8 cellular contexts compared by ENCODE assay signal in genomic region chr9:115015018-115015635, GRCh38.
DNase-seq lines count a peak whose midpoint lies in the region; ATAC-seq and TF ChIP-seq lines count a peak whose summit lies in the region.

No MANE protein-coding gene starts in this region.

- peaks cover 5% of the 10 kb centered on the region for H3K36me3 Mint-ChIP-seq in activated CD4-positive, alpha-beta T cell treated with anti-CD3 and anti-CD28 coated beads, Interleukin-2, amount 10 ng/mL, durations not matched to agents 7 days and 5 days (ENCODE audit: low read depth)

- intact Hi-C loops in left cardiac atrium (cut with DNase I), result loop anchor here (2.0 to 10.0 kb wide), 2 partner anchors 600 to 610 kb away; no protein-coding TSS in a partner anchor
- intact Hi-C loops in tibial artery (cut with DNase I; ENCODE audit: low total_unique reads), result loop anchor here (10.0 kb wide), 2 partner anchors 350 to 510 kb away; no protein-coding TSS in a partner anchor

- H3K4me1 ChIP-seq in BE2C (no peaks in the 10 kb centered on the region), tibial artery (peaks cover 0 to 12% (median 0%) of the 10 kb centered on the region in 4 donors)

- H3K4me1 Mint-ChIP-seq in activated CD4-positive, alpha-beta T cell treated with anti-CD3 and anti-CD28 coated beads, Interleukin-2, amount 10 ng/mL, durations not matched to agents 7 days and 5 days, result peaks cover 40% of the 10 kb centered on the region

- no peak overlapping the region for H3K4me3 Mint-ChIP-seq in activated CD4-positive, alpha-beta T cell treated with anti-CD3 and anti-CD28 coated beads, Interleukin-2, amount 10 ng/mL, durations not matched to agents 7 days and 5 days

- H3K4me3 ChIP-seq in BE2C (ENCODE audit: low read depth, low read length), result no peak overlapping the region
- no peak overlapping the region for H3K4me3 ChIP-seq in tibial artery

- no peaks in the 10 kb centered on the region for H3K9me3 ChIP-seq in BE2C
- H3K9me3 ChIP-seq in tibial artery, result no peaks in the 10 kb centered on the region

- H3K9me3 Mint-ChIP-seq in activated CD4-positive, alpha-beta T cell treated with anti-CD3 and anti-CD28 coated beads, Interleukin-2, amount 10 ng/mL, durations not matched to agents 7 days and 5 days, result no peaks in the 10 kb centered on the region

- POLR2A ChIA-PET in HEK293T (lab: Yijun Ruan, JAX), result no interaction called here
- POLR2A ChIA-PET in activated CD4-positive, alpha-beta T cell treated with anti-CD3 and anti-CD28 coated beads, Interleukin-2, amount 10 ng/mL, durations not matched to agents 7 days and 5 days (lab: Charles Lee), result no interaction called here

- CTCF ChIA-PET in HEK293T (lab: Yijun Ruan, JAX), result interaction anchor here (0.7 to 2.0 kb wide), 9 partner anchors 31 to 362 kb away, joined by 3 to 7 read pairs (median 3); no protein-coding TSS in a partner anchor
- CTCF ChIA-PET in activated CD4-positive, alpha-beta T cell treated with anti-CD3 and anti-CD28 coated beads, Interleukin-2, amount 10 ng/mL, durations not matched to agents 7 days and 5 days (lab: Charles Lee), result interaction anchor here (0.6 to 4.3 kb wide), 14 partner anchors 26 to 601 kb away, joined by 3 to 34 read pairs (median 4); partner anchors contain the start of gene TEX48

- H3K36me3 ChIP-seq in BE2C (no peaks in the 10 kb centered on the region), tibial artery (no peaks in the 10 kb centered on the region)

- no peaks in the 10 kb centered on the region for H3K27me3 ChIP-seq in BE2C
- H3K27me3 ChIP-seq in tibial artery, result no peaks in the 10 kb centered on the region

- H3K27ac ChIP-seq in tibial artery, result no peak overlapping the region

- H3K27me3 Mint-ChIP-seq in activated CD4-positive, alpha-beta T cell treated with anti-CD3 and anti-CD28 coated beads, Interleukin-2, amount 10 ng/mL, durations not matched to agents 7 days and 5 days, result peaks cover 2% of the 10 kb centered on the region

- peak; percentile 54 for TF ChIP-seq CTCF in BE2C (IDR thresholded peaks at IDR 0.05; ENCODE audit: low read depth, low read length)
- peak; percentile 49 to 51 for TF ChIP-seq CTCF in tibial artery (IDR thresholded peaks at IDR 0.05)

- DNase-seq in BE2C (peak; percentile 35), HEK293T (ENCODE audit: extremely low spot score) (peak; percentile 44), left cardiac atrium (no peak), tibial artery (no peak)
- no peak for DNase-seq in stimulated activated CD4-positive, alpha-beta T cell treated with anti-CD3 and anti-CD28 coated beads, Interleukin-2, amount 100 ng/mL, for 24 hours
- DNase-seq in activated CD4-positive, alpha-beta T cell treated with anti-CD3 and anti-CD28 coated beads, Interleukin-2, amount 10 ng/mL, durations not matched to agents 7 days and 5 days, result no peak

- no peak overlapping the region for H3K27ac Mint-ChIP-seq in activated CD4-positive, alpha-beta T cell treated with anti-CD3 and anti-CD28 coated beads, Interleukin-2, amount 10 ng/mL, durations not matched to agents 7 days and 5 days

- ATAC-seq in SK-N-SH treated with all-trans-retinoic acid at 6 μM for 48 hours (peak; percentile 62), left cardiac atrium (peak; percentile 61 to 67), GM21447 (IDR thresholded peaks at IDR 0.05; ENCODE audit: unreplicated experiment) (no peak)

TF ChIP-seq in HEK293T, 16 proteins besides CTCF, POLR2A, EP300 and RAD21:
- TF ChIP-seq ELF4 (IDR thresholded peaks at IDR 0.05) (no peak), SP1 (IDR thresholded peaks at IDR 0.05) (no peak), ARNT (IDR thresholded peaks at IDR 0.05) (no peak), ZNF384 (IDR thresholded peaks at IDR 0.05) (no peak), TARDBP (IDR thresholded peaks at IDR 0.05) (no peak), FOXA1 (IDR thresholded peaks at IDR 0.05) (no peak), SUZ12 (IDR thresholded peaks at IDR 0.05) (no peak), FOXK2 (IDR thresholded peaks at IDR 0.05) (no peak), BHLHE40 (IDR thresholded peaks at IDR 0.05; ENCODE audit: borderline replicate concordance) (no peak), HDGF (IDR thresholded peaks at IDR 0.05; ENCODE audit: borderline replicate concordance) (no peak), FOXM1 (IDR thresholded peaks at IDR 0.05; ENCODE audit: borderline replicate concordance) (no peak), CTBP1 (IDR thresholded peaks at IDR 0.05; ENCODE audit: borderline replicate concordance) (no peak), NFRKB (IDR thresholded peaks at IDR 0.05) (no peak), LEF1 (IDR thresholded peaks at IDR 0.05; ENCODE audit: borderline replicate concordance) (no peak)
- TF ChIP-seq, protein P1, sequence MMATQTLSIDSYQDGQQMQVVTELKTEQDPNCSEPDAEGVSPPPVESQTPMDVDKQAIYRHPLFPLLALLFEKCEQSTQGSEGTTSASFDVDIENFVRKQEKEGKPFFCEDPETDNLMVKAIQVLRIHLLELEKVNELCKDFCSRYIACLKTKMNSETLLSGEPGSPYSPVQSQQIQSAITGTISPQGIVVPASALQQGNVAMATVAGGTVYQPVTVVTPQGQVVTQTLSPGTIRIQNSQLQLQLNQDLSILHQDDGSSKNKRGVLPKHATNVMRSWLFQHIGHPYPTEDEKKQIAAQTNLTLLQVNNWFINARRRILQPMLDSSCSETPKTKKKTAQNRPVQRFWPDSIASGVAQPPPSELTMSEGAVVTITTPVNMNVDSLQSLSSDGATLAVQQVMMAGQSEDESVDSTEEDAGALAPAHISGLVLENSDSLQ (IDR thresholded peaks at IDR 0.05), result no peak

TF ChIP-seq in SK-N-SH treated with all-trans-retinoic acid at 6 μM for 48 hours, 23 proteins besides CTCF, POLR2A, EP300 and RAD21:
- TF ChIP-seq GLIS3 (CRISPR knock-in tag; IDR thresholded peaks at IDR 0.05) (no peak), PPARA (CRISPR knock-in tag; IDR thresholded peaks at IDR 0.05; ENCODE audit: borderline replicate concordance) (no peak), CSRNP3 (CRISPR knock-in tag; IDR thresholded peaks at IDR 0.05) (no peak), SNAI2 (CRISPR knock-in tag; IDR thresholded peaks at IDR 0.05) (no peak), ARNTL (CRISPR knock-in tag; IDR thresholded peaks at IDR 0.05; ENCODE audit: borderline replicate concordance, low read depth) (no peak), ZFP3 (CRISPR knock-in tag; IDR thresholded peaks at IDR 0.05) (no peak), CREB5 (CRISPR knock-in tag; IDR thresholded peaks at IDR 0.05; ENCODE audit: low read depth) (no peak), CSDC2 (CRISPR knock-in tag; IDR thresholded peaks at IDR 0.05) (no peak), POU6F1 (CRISPR knock-in tag; IDR thresholded peaks at IDR 0.05; ENCODE audit: borderline replicate concordance, low read depth) (no peak), ESRRG (CRISPR knock-in tag; IDR thresholded peaks at IDR 0.05) (no peak), ZNF8 (CRISPR knock-in tag; IDR thresholded peaks at IDR 0.05) (no peak), ZFP30 (CRISPR knock-in tag; IDR thresholded peaks at IDR 0.05) (no peak), OSR1 (CRISPR knock-in tag; IDR thresholded peaks at IDR 0.05) (no peak), TOX (CRISPR knock-in tag; IDR thresholded peaks at IDR 0.05; ENCODE audit: borderline replicate concordance) (no peak), ZNF565 (CRISPR knock-in tag; conservative IDR thresholded peaks at IDR 0.05; ENCODE audit: low read depth) (no peak)

Comparison
In these comparisons a context has a peak if more than half of its experiments do, and no peak if none do; other contexts are left out.
1. DNase-seq: peak in BE2C (single experiment) and HEK293T (single experiment); none in left cardiac atrium (single experiment), tibial artery (0 of 2), stimulated activated CD4-positive, alpha-beta T cell treated with anti-CD3 and anti-CD28 coated beads, Interleukin-2, amount 100 ng/mL, for 24 hours (0 of 2) and activated CD4-positive, alpha-beta T cell treated with anti-CD3 and anti-CD28 coated beads, Interleukin-2, amount 10 ng/mL, durations not matched to agents 7 days and 5 days (single experiment).